In the genomic region with DNA sequence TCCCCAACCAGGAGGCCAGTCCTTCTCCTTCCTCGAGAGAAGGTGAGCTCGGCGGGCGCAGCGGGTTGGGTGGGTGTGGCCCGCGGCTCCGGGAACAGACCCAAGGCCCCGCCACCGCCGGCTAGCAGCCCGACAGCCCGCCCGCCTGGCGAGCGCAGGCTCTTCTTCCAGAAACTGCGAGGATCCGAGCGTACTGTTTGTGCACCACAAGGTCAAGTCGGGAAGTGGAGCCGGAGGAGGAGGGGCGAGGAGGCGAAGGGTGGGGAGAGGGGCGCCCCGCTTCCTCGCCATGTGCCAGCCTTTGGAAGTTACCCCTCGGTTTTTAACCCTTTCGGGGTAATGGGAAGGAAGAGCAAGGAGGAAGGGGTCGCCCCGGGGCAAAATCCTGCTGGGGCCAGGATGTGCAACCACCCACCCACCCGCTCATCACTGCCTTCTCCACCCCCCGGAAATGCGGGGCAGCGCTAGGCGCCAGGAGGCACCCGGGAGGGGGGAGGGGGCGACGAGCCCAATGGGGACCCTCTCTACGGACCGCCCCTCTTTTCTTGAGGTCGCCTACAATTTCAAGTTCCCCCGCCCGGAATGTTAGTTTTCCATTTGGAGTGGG, we compare ENCODE assay signal across 1 cellular context.
TF ChIP-seq lines count a peak whose summit lies in the region.

No MANE protein-coding gene starts in this region.

TF ChIP-seq in HepG2, 621 proteins besides CTCF, POLR2A, EP300 and RAD21 (continued from another document and continues in another):
- TF ChIP-seq SP4 (CRISPR knock-in tag; IDR thresholded peaks at IDR 0.05) (0 out of 2 replicates have a peak, but pooled peaks have one; percentile 15), WIZ (CRISPR knock-in tag; IDR thresholded peaks at IDR 0.05) (no peak), ZNF350 (CRISPR knock-in tag; IDR thresholded peaks at IDR 0.05; ENCODE audit: borderline replicate concordance, low read depth) (peak; percentile 50), ZSCAN22 (CRISPR knock-in tag; IDR thresholded peaks at IDR 0.05) (no peak), AGO1 (IDR thresholded peaks at IDR 0.05; ENCODE audit: low read depth, low read length, poor library complexity, severe bottlenecking) (peak; percentile 82), KDM1A (CRISPR knock-in tag; IDR thresholded peaks at IDR 0.05) (no peak), ZNF776 (CRISPR knock-in tag; IDR thresholded peaks at IDR 0.05) (0 out of 2 replicates have a peak, but pooled peaks have one; percentile 34), HDAC1 (CRISPR knock-in tag; IDR thresholded peaks at IDR 0.05) (0 out of 2 replicates have a peak, but pooled peaks have one; percentile 42), HIVEP1 (CRISPR knock-in tag; IDR thresholded peaks at IDR 0.05) (peak; percentile 55; the same call in 1 of the 2 replicates), U2AF1 (optimal IDR thresholded peaks at IDR 0.05; ENCODE audit: low read depth, low read length) (peak; percentile 59), ZNF333 (CRISPR knock-in tag; IDR thresholded peaks at IDR 0.05; ENCODE audit: borderline replicate concordance) (0 out of 2 replicates have a peak, but pooled peaks have one; percentile 35), AKAP8 (CRISPR knock-in tag; IDR thresholded peaks at IDR 0.05) (0 out of 2 replicates have a peak, but pooled peaks have one; percentile 57), ZNF572 (CRISPR knock-in tag; IDR thresholded peaks at IDR 0.05) (no peak), ZNF225 (CRISPR knock-in tag; IDR thresholded peaks at IDR 0.05) (peak; percentile 58; the same call in 1 of the 2 replicates), ZNF615 (CRISPR knock-in tag; IDR thresholded peaks at IDR 0.05; ENCODE audit: borderline replicate concordance) (0 out of 2 replicates have a peak, but pooled peaks have one; percentile 2), GABPB1 (CRISPR knock-in tag; IDR thresholded peaks at IDR 0.05) (peak; percentile 74; the same call in 1 of the 2 replicates), RFXAP (CRISPR knock-in tag; IDR thresholded peaks at IDR 0.05; ENCODE audit: borderline replicate concordance) (no peak), RARA (CRISPR knock-in tag; IDR thresholded peaks at IDR 0.05) (peak; percentile 11; the same call in 1 of the 2 replicates), POLR2G (IDR thresholded peaks at IDR 0.05; ENCODE audit: low read depth, low read length) (no peak), MIER3 (CRISPR knock-in tag; IDR thresholded peaks at IDR 0.05; ENCODE audit: borderline replicate concordance) (no peak), RBFOX2 (IDR thresholded peaks at IDR 0.05; ENCODE audit: low read depth, low read length) (peak; percentile 57), ZNF724P (CRISPR knock-in tag; IDR thresholded peaks at IDR 0.05; ENCODE audit: borderline replicate concordance) (0 out of 2 replicates have a peak, but pooled peaks have one; percentile 38)
- TF ChIP-seq, protein P1, sequence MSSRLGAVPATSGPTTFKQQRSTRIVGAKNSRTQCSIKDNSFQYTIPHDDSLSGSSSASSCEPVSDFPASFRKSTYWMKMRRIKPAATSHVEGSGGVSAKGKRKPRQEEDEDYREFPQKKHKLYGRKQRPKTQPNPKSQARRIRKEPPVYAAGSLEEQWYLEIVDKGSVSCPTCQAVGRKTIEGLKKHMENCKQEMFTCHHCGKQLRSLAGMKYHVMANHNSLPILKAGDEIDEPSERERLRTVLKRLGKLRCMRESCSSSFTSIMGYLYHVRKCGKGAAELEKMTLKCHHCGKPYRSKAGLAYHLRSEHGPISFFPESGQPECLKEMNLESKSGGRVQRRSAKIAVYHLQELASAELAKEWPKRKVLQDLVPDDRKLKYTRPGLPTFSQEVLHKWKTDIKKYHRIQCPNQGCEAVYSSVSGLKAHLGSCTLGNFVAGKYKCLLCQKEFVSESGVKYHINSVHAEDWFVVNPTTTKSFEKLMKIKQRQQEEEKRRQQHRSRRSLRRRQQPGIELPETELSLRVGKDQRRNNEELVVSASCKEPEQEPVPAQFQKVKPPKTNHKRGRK (CRISPR knock-in tag; IDR thresholded peaks at IDR 0.05) = no peak
- TF ChIP-seq, protein P2, sequence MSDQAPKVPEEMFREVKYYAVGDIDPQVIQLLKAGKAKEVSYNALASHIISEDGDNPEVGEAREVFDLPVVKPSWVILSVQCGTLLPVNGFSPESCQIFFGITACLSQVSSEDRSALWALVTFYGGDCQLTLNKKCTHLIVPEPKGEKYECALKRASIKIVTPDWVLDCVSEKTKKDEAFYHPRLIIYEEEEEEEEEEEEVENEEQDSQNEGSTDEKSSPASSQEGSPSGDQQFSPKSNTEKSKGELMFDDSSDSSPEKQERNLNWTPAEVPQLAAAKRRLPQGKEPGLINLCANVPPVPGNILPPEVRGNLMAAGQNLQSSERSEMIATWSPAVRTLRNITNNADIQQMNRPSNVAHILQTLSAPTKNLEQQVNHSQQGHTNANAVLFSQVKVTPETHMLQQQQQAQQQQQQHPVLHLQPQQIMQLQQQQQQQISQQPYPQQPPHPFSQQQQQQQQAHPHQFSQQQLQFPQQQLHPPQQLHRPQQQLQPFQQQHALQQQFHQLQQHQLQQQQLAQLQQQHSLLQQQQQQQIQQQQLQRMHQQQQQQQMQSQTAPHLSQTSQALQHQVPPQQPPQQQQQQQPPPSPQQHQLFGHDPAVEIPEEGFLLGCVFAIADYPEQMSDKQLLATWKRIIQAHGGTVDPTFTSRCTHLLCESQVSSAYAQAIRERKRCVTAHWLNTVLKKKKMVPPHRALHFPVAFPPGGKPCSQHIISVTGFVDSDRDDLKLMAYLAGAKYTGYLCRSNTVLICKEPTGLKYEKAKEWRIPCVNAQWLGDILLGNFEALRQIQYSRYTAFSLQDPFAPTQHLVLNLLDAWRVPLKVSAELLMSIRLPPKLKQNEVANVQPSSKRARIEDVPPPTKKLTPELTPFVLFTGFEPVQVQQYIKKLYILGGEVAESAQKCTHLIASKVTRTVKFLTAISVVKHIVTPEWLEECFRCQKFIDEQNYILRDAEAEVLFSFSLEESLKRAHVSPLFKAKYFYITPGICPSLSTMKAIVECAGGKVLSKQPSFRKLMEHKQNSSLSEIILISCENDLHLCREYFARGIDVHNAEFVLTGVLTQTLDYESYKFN (CRISPR knock-in tag; conservative IDR thresholded peaks at IDR 0.05) = 0 out of 2 replicates have a peak, but pooled peaks have one; percentile 10
- TF ChIP-seq, protein P3, sequence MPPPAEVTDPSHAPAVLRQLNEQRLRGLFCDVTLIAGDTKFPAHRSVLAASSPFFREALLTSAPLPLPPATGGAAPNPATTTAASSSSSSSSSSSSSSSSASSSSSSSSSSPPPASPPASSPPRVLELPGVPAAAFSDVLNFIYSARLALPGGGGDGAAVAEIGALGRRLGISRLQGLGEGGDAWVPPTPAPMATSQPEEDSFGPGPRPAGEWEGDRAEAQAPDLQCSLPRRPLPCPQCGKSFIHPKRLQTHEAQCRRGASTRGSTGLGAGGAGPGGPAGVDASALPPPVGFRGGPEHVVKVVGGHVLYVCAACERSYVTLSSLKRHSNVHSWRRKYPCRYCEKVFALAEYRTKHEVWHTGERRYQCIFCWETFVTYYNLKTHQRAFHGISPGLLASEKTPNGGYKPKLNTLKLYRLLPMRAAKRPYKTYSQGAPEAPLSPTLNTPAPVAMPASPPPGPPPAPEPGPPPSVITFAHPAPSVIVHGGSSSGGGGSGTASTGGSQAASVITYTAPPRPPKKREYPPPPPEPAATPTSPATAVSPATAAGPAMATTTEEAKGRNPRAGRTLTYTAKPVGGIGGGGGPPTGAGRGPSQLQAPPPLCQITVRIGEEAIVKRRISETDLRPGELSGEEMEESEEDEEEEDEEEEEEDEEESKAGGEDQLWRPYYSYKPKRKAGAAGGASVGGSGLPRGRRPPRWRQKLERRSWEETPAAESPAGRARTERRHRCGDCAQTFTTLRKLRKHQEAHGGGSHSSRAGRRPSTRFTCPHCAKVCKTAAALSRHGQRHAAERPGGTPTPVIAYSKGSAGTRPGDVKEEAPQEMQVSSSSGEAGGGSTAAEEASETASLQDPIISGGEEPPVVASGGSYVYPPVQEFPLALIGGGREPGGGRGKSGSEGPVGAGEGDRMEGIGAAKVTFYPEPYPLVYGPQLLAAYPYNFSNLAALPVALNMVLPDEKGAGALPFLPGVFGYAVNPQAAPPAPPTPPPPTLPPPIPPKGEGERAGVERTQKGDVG (CRISPR knock-in tag; IDR thresholded peaks at IDR 0.05; ENCODE audit: borderline replicate concordance) = no peak
- TF ChIP-seq, protein P4, sequence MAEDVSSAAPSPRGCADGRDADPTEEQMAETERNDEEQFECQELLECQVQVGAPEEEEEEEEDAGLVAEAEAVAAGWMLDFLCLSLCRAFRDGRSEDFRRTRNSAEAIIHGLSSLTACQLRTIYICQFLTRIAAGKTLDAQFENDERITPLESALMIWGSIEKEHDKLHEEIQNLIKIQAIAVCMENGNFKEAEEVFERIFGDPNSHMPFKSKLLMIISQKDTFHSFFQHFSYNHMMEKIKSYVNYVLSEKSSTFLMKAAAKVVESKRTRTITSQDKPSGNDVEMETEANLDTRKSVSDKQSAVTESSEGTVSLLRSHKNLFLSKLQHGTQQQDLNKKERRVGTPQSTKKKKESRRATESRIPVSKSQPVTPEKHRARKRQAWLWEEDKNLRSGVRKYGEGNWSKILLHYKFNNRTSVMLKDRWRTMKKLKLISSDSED (CRISPR knock-in tag; IDR thresholded peaks at IDR 0.05) = no peak
- TF ChIP-seq, protein P5, sequence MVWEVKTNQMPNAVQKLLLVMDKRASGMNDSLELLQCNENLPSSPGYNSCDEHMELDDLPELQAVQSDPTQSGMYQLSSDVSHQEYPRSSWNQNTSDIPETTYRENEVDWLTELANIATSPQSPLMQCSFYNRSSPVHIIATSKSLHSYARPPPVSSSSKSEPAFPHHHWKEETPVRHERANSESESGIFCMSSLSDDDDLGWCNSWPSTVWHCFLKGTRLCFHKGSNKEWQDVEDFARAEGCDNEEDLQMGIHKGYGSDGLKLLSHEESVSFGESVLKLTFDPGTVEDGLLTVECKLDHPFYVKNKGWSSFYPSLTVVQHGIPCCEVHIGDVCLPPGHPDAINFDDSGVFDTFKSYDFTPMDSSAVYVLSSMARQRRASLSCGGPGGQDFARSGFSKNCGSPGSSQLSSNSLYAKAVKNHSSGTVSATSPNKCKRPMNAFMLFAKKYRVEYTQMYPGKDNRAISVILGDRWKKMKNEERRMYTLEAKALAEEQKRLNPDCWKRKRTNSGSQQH (CRISPR knock-in tag; IDR thresholded peaks at IDR 0.05; ENCODE audit: low read depth) = 0 out of 2 replicates have a peak, but pooled peaks have one; percentile 70
- TF ChIP-seq, protein P6, sequence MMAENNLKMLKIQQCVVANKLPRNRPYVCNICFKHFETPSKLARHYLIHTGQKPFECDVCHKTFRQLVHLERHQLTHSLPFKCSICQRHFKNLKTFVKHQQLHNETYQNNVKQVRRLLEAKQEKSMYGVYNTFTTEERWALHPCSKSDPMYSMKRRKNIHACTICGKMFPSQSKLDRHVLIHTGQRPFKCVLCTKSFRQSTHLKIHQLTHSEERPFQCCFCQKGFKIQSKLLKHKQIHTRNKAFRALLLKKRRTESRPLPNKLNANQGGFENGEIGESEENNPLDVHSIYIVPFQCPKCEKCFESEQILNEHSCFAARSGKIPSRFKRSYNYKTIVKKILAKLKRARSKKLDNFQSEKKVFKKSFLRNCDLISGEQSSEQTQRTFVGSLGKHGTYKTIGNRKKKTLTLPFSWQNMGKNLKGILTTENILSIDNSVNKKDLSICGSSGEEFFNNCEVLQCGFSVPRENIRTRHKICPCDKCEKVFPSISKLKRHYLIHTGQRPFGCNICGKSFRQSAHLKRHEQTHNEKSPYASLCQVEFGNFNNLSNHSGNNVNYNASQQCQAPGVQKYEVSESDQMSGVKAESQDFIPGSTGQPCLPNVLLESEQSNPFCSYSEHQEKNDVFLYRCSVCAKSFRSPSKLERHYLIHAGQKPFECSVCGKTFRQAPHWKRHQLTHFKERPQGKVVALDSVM (CRISPR knock-in tag; IDR thresholded peaks at IDR 0.05) = peak; percentile 25; the same call in 1 of the 2 replicates
- TF ChIP-seq, protein P7, sequence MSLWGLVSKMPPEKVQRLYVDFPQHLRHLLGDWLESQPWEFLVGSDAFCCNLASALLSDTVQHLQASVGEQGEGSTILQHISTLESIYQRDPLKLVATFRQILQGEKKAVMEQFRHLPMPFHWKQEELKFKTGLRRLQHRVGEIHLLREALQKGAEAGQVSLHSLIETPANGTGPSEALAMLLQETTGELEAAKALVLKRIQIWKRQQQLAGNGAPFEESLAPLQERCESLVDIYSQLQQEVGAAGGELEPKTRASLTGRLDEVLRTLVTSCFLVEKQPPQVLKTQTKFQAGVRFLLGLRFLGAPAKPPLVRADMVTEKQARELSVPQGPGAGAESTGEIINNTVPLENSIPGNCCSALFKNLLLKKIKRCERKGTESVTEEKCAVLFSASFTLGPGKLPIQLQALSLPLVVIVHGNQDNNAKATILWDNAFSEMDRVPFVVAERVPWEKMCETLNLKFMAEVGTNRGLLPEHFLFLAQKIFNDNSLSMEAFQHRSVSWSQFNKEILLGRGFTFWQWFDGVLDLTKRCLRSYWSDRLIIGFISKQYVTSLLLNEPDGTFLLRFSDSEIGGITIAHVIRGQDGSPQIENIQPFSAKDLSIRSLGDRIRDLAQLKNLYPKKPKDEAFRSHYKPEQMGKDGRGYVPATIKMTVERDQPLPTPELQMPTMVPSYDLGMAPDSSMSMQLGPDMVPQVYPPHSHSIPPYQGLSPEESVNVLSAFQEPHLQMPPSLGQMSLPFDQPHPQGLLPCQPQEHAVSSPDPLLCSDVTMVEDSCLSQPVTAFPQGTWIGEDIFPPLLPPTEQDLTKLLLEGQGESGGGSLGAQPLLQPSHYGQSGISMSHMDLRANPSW (CRISPR knock-in tag; IDR thresholded peaks at IDR 0.05; ENCODE audit: borderline replicate concordance) = no peak
- TF ChIP-seq, protein P8, sequence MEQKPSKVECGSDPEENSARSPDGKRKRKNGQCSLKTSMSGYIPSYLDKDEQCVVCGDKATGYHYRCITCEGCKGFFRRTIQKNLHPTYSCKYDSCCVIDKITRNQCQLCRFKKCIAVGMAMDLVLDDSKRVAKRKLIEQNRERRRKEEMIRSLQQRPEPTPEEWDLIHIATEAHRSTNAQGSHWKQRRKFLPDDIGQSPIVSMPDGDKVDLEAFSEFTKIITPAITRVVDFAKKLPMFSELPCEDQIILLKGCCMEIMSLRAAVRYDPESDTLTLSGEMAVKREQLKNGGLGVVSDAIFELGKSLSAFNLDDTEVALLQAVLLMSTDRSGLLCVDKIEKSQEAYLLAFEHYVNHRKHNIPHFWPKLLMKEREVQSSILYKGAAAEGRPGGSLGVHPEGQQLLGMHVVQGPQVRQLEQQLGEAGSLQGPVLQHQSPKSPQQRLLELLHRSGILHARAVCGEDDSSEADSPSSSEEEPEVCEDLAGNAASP (CRISPR knock-in tag; IDR thresholded peaks at IDR 0.05; ENCODE audit: borderline replicate concordance) = 0 out of 2 replicates have a peak, but pooled peaks have one; percentile 7
- TF ChIP-seq, protein P9, sequence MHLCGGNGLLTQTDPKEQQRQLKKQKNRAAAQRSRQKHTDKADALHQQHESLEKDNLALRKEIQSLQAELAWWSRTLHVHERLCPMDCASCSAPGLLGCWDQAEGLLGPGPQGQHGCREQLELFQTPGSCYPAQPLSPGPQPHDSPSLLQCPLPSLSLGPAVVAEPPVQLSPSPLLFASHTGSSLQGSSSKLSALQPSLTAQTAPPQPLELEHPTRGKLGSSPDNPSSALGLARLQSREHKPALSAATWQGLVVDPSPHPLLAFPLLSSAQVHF (CRISPR knock-in tag; IDR thresholded peaks at IDR 0.05) = no peak
- TF ChIP-seq, protein P10, sequence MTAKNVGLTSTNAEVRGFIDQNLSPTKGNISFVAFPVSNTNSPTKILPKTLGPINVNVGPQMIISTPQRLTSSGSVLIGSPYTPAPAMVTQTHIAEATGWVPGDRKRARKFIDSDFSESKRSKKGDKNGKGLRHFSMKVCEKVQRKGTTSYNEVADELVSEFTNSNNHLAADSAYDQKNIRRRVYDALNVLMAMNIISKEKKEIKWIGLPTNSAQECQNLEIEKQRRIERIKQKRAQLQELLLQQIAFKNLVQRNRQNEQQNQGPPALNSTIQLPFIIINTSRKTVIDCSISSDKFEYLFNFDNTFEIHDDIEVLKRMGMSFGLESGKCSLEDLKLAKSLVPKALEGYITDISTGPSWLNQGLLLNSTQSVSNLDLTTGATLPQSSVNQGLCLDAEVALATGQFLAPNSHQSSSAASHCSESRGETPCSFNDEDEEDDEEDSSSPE (CRISPR knock-in tag; IDR thresholded peaks at IDR 0.05) = peak; percentile 32
